Comparison of ENCODE assay signal across 7 cellular contexts in the genomic region with DNA sequence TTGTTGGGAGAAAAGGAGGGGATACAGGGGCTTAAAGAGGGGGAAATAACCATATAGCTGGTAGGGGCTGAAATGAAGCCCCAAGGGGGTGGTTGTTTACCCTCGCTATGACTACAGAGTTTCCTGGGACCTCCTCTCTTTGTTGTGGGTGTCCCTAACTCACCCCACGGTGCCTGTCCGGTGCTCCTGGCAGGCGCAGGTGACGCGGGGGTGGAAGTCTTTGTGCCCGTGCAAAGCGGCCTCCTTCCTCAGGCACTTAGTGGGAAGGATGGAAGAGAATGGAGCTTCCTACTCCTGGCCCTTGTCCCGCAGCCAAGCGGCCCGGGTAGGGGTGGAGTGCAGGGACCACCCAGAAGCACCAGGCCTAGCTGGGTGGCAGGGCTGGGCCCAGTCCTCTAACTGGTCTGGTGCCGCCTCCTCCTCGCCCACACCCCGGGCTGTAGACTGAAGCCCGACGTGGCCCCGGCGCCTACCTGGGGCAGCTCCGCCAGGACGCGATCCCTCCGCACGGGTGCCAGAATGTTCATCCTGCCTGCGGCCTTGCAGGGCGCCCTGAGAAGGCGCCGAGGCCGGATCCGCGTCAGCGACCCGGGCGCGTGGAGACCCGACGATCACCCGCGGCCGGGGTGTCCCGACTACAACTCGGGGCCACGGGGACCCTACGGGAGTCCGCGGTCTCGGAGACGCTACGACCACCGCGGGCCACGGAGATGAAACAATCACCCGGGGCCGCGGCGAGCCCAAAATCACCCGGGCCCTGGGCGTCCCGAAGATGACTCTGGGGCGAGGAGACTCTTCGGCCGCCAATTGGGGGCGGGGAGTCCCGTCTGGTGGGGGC. TPM values are rescaled to one million over a fixed set of nuclear protein-coding genes. Genes with fewer than 3 reads are reported as not detected.
DNase-seq lines count a peak whose midpoint lies in the region; ATAC-seq and TF ChIP-seq lines count a peak whose summit lies in the region.
"Had no signal": no experiment of that assay in that cellular context is flagged by ENCODE, and none has a peak within 500 bp of the region (broad histone marks: within the 10 kb centered on the region; RNA-seq: fewer than 3 reads in every experiment).

No MANE protein-coding gene starts in this region.

- H3K9me3 Mint-ChIP-seq in activated naive CD4-positive, alpha-beta T cell treated with anti-CD3 and anti-CD28 coated beads, Interleukin-2, amount 10 ng/mL, durations not matched to agents 7 days and 5 days: no peaks in the 10 kb centered on the region
- H3K9me3 Mint-ChIP-seq: activated naive CD8-positive, alpha-beta T cell treated with anti-CD3 and anti-CD28 coated beads, Interleukin-2, amount 10 ng/mL, durations not matched to agents 7 days and 5 days had no signal

- H3K36me3 ChIP-seq in upper lobe of left lung: peaks cover 0 to 30% (median 14%) of the 10 kb centered on the region in 4 donors

- H3K4me1 Mint-ChIP-seq in activated naive CD4-positive, alpha-beta T cell treated with anti-CD3 and anti-CD28 coated beads, Interleukin-2, amount 10 ng/mL, durations not matched to agents 7 days and 5 days: peaks cover 46% of the 10 kb centered on the region

- H3K4me3 Mint-ChIP-seq in activated naive CD4-positive, alpha-beta T cell treated with anti-CD3 and anti-CD28 coated beads, Interleukin-2, amount 10 ng/mL, durations not matched to agents 7 days and 5 days: peak overlapping the region; percentile 43

- H3K27ac ChIP-seq in right cardiac atrium (ENCODE audit: low read length) (peak overlapping the region; percentile 88), upper lobe of left lung (peak overlapping the region; percentile 81 to 92 (median 88))

- H3K36me3 Mint-ChIP-seq in activated naive CD4-positive, alpha-beta T cell treated with anti-CD3 and anti-CD28 coated beads, Interleukin-2, amount 10 ng/mL, durations not matched to agents 7 days and 5 days: peaks cover 21% of the 10 kb centered on the region

- TF ChIP-seq CTCF in upper lobe of left lung (IDR thresholded peaks at IDR 0.05): no peak

- no peak overlapping the region for H3K27ac Mint-ChIP-seq in activated naive CD4-positive, alpha-beta T cell treated with anti-CD3 and anti-CD28 coated beads, Interleukin-2, amount 10 ng/mL, durations not matched to agents 7 days and 5 days

- DNase-seq in activated naive CD4-positive, alpha-beta T cell treated with anti-CD3 and anti-CD28 coated beads, Interleukin-2, amount 10 ng/mL, durations not matched to agents 7 days and 5 days: no peak
- DNase-seq in activated naive CD4-positive, alpha-beta T cell (lab: John Stamatoyannopoulos, UW): no peak
- DNase-seq in right cardiac atrium (peak; percentile 52 to 80 (median 78)), upper lobe of left lung (peak; percentile 38 to 88), HT-29 (ENCODE audit: low spot score) (no peak)
- DNase-seq: activated naive CD8-positive, alpha-beta T cell treated with anti-CD3 and anti-CD28 coated beads, Interleukin-2, amount 10 ng/mL, durations not matched to agents 7 days and 5 days had no signal

- WGBS in right cardiac atrium: 6% methylated on average over 63 of the region's 63 CpGs
- 14 to 68% methylated on average over 6 to 30 of the region's 63 CpGs for WGBS in upper lobe of left lung, 2 donors

- TF ChIP-seq POLR2A in upper lobe of left lung (IDR thresholded peaks at IDR 0.05): peak in 1 of 4 donors; percentile 19

- no peaks in the 10 kb centered on the region for H3K9me3 ChIP-seq in right cardiac atrium (ENCODE audit: control insufficient read depth, low read length)
- no peaks in the 10 kb centered on the region for H3K9me3 ChIP-seq in upper lobe of left lung

- intact Hi-C loops in right cardiac atrium (cut with DNase I): no loop called here

- peak; percentile 0 to 2 for ATAC-seq in right cardiac atrium
- peak in 1 of 2 donors; percentile 11 for ATAC-seq in upper lobe of left lung (ENCODE audit: low FRiP score in 2 of 2)
- no peak for ATAC-seq in HG03432 (IDR thresholded peaks at IDR 0.05; ENCODE audit: unreplicated experiment)

- TF ChIP-seq EP300 in upper lobe of left lung (IDR thresholded peaks at IDR 0.05): no peak

- H3K4me1 ChIP-seq in right cardiac atrium (ENCODE audit: control insufficient read depth, insufficient read depth, low read length) (peaks cover 7% of the 10 kb centered on the region), upper lobe of left lung (peaks cover 40 to 61% (median 52%) of the 10 kb centered on the region in 4 donors)

- CTCF ChIA-PET in activated naive CD4-positive, alpha-beta T cell treated with anti-CD3 and anti-CD28 coated beads, Interleukin-2, amount 10 ng/mL, durations not matched to agents 7 days and 5 days (lab: Charles Lee): interaction anchor here (1.1 kb wide), 1 partner anchor 9 kb away, joined by 3 read pairs; a partner anchor contains a TSS

- peaks cover 59% of the 10 kb centered on the region for H3K27me3 Mint-ChIP-seq in activated naive CD4-positive, alpha-beta T cell treated with anti-CD3 and anti-CD28 coated beads, Interleukin-2, amount 10 ng/mL, durations not matched to agents 7 days and 5 days

- H3K4me3 ChIP-seq in right cardiac atrium (ENCODE audit: low read length): peak overlapping the region; percentile 61
- peak overlapping the region; percentile 18 to 71 (median 52) for H3K4me3 ChIP-seq in upper lobe of left lung

- H3K27me3 ChIP-seq in right cardiac atrium (ENCODE audit: control insufficient read depth, insufficient read depth): no peaks in the 10 kb centered on the region
- no peaks in the 10 kb centered on the region for H3K27me3 ChIP-seq in upper lobe of left lung

RNA-seq across cellular contexts. Expression of a gene that starts 0.7 kb away (rescaled TPM):
- total RNA-seq in right cardiac atrium (10 to 100 TPM; 56.9 to 62.2 (median 59.8) TPM), upper lobe of left lung (100 to 1,000 TPM in 2 of 6 donors, 10 to 100 TPM in 4; 69.5 to 123 (median 85.5) TPM)
- polyA plus RNA-seq in right cardiac atrium: 57.6 TPM
- 0.97 TPM in 1 of 2 replicates, not detected in the other for total RNA-seq in HT-29 (2014; rRNA removed; shearing (Covaris generic))

RNA-seq across cellular contexts. Expression of a gene that starts 2.8 kb away (rescaled TPM):
- total RNA-seq in right cardiac atrium (1,000 to 10,000 TPM in 1 of 4 donors, 100 to 1,000 TPM in 3; 939 to 1,151 (median 992) TPM), upper lobe of left lung (1,000 to 10,000 TPM in 2 of 6 donors, 100 to 1,000 TPM in 4; 206 to 1,142 (median 416) TPM)
- 817 TPM for polyA plus RNA-seq in right cardiac atrium
- total RNA-seq in HT-29 (2014; rRNA removed; shearing (Covaris generic)): 601 and 602 TPM in 2 replicates

RNA-seq across cellular contexts. Expression of a gene that starts 5.3 kb away (rescaled TPM):
- total RNA-seq in right cardiac atrium (1 to 10 TPM; 1.3 to 3.3 (median 2.5) TPM), upper lobe of left lung (10 to 100 TPM in 2 of 6 donors, 1 to 10 TPM in 4; 1.2 to 11.5 (median 3.4) TPM)
- polyA plus RNA-seq in right cardiac atrium: 2.2 TPM
- 1.7 and 3.8 TPM in 2 replicates for total RNA-seq in HT-29 (2014; rRNA removed; shearing (Covaris generic))

RNA-seq across cellular contexts. Expression of a gene that starts 9.1 kb away (rescaled TPM):
- 1 to 10 TPM; 1.7 to 3.8 (median 2.5) TPM for total RNA-seq in right cardiac atrium
- 1.5 TPM for polyA plus RNA-seq in right cardiac atrium
- total RNA-seq in upper lobe of left lung: 10 to 100 TPM in 3 of 6 donors, 1 to 10 TPM in 3; 4.1 to 25.8 (median 14.1) TPM
- 30.6 and 44.6 TPM in 2 replicates for total RNA-seq in HT-29 (2014; rRNA removed; shearing (Covaris generic))

RNA-seq across cellular contexts. Expression of a gene that starts 11.6 kb away (rescaled TPM):
- total RNA-seq in right cardiac atrium (1 to 10 TPM; 1.0 to 1.6 (median 1.2) TPM), upper lobe of left lung (10 to 100 TPM in 3 of 6 donors, 1 to 10 TPM in 3; 3.5 to 34.6 (median 13.0) TPM)
- 0.81 TPM for polyA plus RNA-seq in right cardiac atrium
- 13.9 and 15.0 TPM in 2 replicates for total RNA-seq in HT-29 (2014; rRNA removed; shearing (Covaris generic))

Comparison
In these comparisons a context has a peak if more than half of its experiments do, and no peak if none do; other contexts are left out.
1. DNase-seq: peak in right cardiac atrium (3 of 3) and upper lobe of left lung (2 of 2); none in activated naive CD4-positive, alpha-beta T cell treated with anti-CD3 and anti-CD28 coated beads, Interleukin-2, amount 10 ng/mL, durations not matched to agents 7 days and 5 days (single experiment), activated naive CD4-positive, alpha-beta T cell (0 of 4) and HT-29 (single experiment).
2. RNA of a gene that starts 0.7 kb away (total RNA-seq): 69.5 to 123 TPM in upper lobe of left lung and 56.9 to 62.2 TPM in right cardiac atrium; 0.97 TPM in HT-29; every median in the first group is over 10 times any median in the second.